Comparison of ENCODE assay signal across 21 cellular contexts in the genomic region with DNA sequence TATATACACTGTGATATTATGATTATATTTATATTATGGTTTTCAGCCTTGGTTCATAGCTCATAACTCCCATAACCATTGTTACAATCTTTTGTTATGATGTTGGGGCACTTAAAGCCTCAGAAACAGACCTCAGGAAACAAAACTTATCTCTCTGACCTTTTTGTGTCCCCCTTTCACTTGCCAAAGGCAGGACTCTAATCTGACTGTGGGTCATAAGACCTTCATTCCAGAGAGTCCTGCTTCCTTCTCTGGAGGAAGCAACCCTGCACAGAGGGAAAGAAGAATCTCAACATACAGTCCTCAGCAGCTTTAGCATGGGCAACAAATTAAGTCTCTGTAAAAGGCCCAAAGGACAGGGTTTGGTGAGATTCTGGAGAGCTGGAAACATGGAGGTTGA.
DNase-seq lines count a peak whose midpoint lies in the region; ATAC-seq, FAIRE-seq and TF ChIP-seq lines count a peak whose summit lies in the region.
"Had no signal": no experiment of that assay in that cellular context is flagged by ENCODE, and none has a peak within 500 bp of the region (broad histone marks: within the 10 kb centered on the region; RNA-seq: fewer than 3 reads in every experiment).

No MANE protein-coding gene starts in this region.

- TF ChIP-seq CTCF in liver (IDR thresholded peaks at IDR 0.05; ENCODE audit: low read depth, low read length, missing input control) (no peak), HepG2 (CRISPR knock-in tag; IDR thresholded peaks at IDR 0.05) (no peak), cardiac muscle cell (IDR thresholded peaks at IDR 0.05; ENCODE audit: low read depth, low read length) (no peak), retinal pigment epithelial cell (conservative IDR thresholded peaks at IDR 0.05; ENCODE audit: low read depth, low read length) (no peak)

- H3K79me2 ChIP-seq in HepG2 (ENCODE audit: insufficient read depth, low read length) = no peaks in the 10 kb centered on the region

- H3K4me1 Mint-ChIP-seq in CD8-positive, alpha-beta memory T cell = no peaks in the 10 kb centered on the region

- DNase-seq in HepG2 (ENCODE audit: low spot score) = no peak
- DNase-seq in cardiac muscle cell (ENCODE audit: low read depth in 1 of 2, low spot score in 1 of 2) = peak in 1 of 2 donors; percentile 36
- no peak for DNase-seq in right cardiac atrium
- DNase-seq in retinal pigment epithelial cell (ENCODE audit: low read depth) = peak; percentile 74
- no peak for DNase-seq in CD8-positive, alpha-beta memory T cell
- DNase-seq in COR-L47 (lab: John Stamatoyannopoulos, UW) = no peak
- DNase-seq: DMS79, KBM-7, MM.1S, NCI-H1048, NCI-H146, NCI-H2029, NCI-H345, NCI-H524 had no signal

- POLR2A ChIA-PET in HepG2 (lab: Yijun Ruan, JAX) = no interaction called here
- POLR2A ChIA-PET in CD8-positive, alpha-beta memory T cell (lab: Charles Lee) = no interaction called here

- no peak overlapping the region for H3K4me3 Mint-ChIP-seq in CD8-positive, alpha-beta memory T cell

- no peaks in the 10 kb centered on the region for H3K27me3 Mint-ChIP-seq in CD8-positive, alpha-beta memory T cell

- intact Hi-C loops in HepG2 (cut with micrococcal nuclease; ENCODE audit: unreplicated experiment) (no loop called here), right cardiac atrium (cut with DNase I) (no loop called here)

- H3K9me3 ChIP-seq in liver (ENCODE audit: control insufficient read depth in 4 of 4, low read length in 3 of 4) = peaks cover 0 to 2% (median under 1%) of the 10 kb centered on the region in 4 donors
- H3K9me3 ChIP-seq in HepG2 (ENCODE audit: low read length) = no peaks in the 10 kb centered on the region; the same call in 1 of the 2 replicates
- H3K9me3 ChIP-seq in cardiac muscle cell (ENCODE audit: low read depth) = no peaks in the 10 kb centered on the region
- H3K9me3 ChIP-seq in right cardiac atrium (ENCODE audit: control insufficient read depth, low read length) = no peaks in the 10 kb centered on the region
- H3K9me3 ChIP-seq in CD8-positive, alpha-beta memory T cell (ENCODE audit: low read length) = no peaks in the 10 kb centered on the region

- no peak for ATAC-seq in HepG2
- ATAC-seq in right cardiac atrium = peak; percentile 80 to 91
- no peak for ATAC-seq in HG03354 (IDR thresholded peaks at IDR 0.05; ENCODE audit: poor library complexity, severe bottlenecking, unreplicated experiment)

- no peak for FAIRE-seq in HepG2 (lab: Jason Lieb, UNC)
- FAIRE-seq: D721Med, H54, RCC 7860 had no signal

- no peaks in the 10 kb centered on the region for H3K4me1 ChIP-seq in liver (ENCODE audit: control insufficient read depth in 4 of 4, insufficient read depth in 4 of 4, low read length in 3 of 4)
- H3K4me1 ChIP-seq in HepG2 (ENCODE audit: insufficient read depth, low read length) = no peaks in the 10 kb centered on the region
- H3K4me1 ChIP-seq in cardiac muscle cell (ENCODE audit: low read depth) = peaks cover 10% of the 10 kb centered on the region
- no peaks in the 10 kb centered on the region for H3K4me1 ChIP-seq in right cardiac atrium (ENCODE audit: control insufficient read depth, insufficient read depth, low read length)
- H3K4me1 ChIP-seq in CD8-positive, alpha-beta memory T cell (ENCODE audit: insufficient read depth, low read length) = no peaks in the 10 kb centered on the region

- H3K27ac Mint-ChIP-seq in CD8-positive, alpha-beta memory T cell = no peak overlapping the region

- no TSS peak for BruUV-seq in HepG2 (replicated peaks; lab: Mats Ljungman, UMichigan)

- H3K36me3 ChIP-seq in liver (ENCODE audit: control insufficient read depth in 4 of 4, insufficient read depth in 3 of 4, low read depth in 1 of 4, low read length in 3 of 4) = no peaks in the 10 kb centered on the region
- H3K36me3 ChIP-seq in HepG2 (replicated peaks in 1 of 2; ENCODE audit: control insufficient read depth in 1 of 2, insufficient read depth in 2 of 2, low read length in 2 of 2) = no peaks in the 10 kb centered on the region
- H3K36me3 ChIP-seq in cardiac muscle cell = no peaks in the 10 kb centered on the region
- H3K36me3 ChIP-seq in CD8-positive, alpha-beta memory T cell (ENCODE audit: insufficient read depth, low read length) = no peaks in the 10 kb centered on the region

- no peaks in the 10 kb centered on the region for H3K36me3 Mint-ChIP-seq in CD8-positive, alpha-beta memory T cell

- no peak overlapping the region for H3K4me2 ChIP-seq in HepG2 (ENCODE audit: low read depth, low read length)

- H3K27me3 ChIP-seq in liver (ENCODE audit: control insufficient read depth in 4 of 4, insufficient read depth in 4 of 4, low read length in 3 of 4) (no peaks in the 10 kb centered on the region), HepG2 (ENCODE audit: control insufficient read depth in 1 of 2, insufficient read depth in 2 of 2, low read length in 2 of 2) (no peaks in the 10 kb centered on the region), cardiac muscle cell (no peaks in the 10 kb centered on the region), right cardiac atrium (ENCODE audit: control insufficient read depth, insufficient read depth) (no peaks in the 10 kb centered on the region)
- no peaks in the 10 kb centered on the region for H3K27me3 ChIP-seq in CD8-positive, alpha-beta memory T cell (ENCODE audit: insufficient read depth, low read length, poor library complexity, severe bottlenecking)

- no peak overlapping the region for H3K4me3 ChIP-seq in liver (ENCODE audit: low read depth in 1 of 3, low read length in 3 of 3)
- no peak overlapping the region for H3K4me3 ChIP-seq in HepG2 (replicated peaks in 1 of 3; ENCODE audit: insufficient read depth in 1 of 3, low read depth in 2 of 3, low read length in 3 of 3)
- H3K4me3 ChIP-seq in cardiac muscle cell = no peak overlapping the region
- peak overlapping the region; percentile 50 for H3K4me3 ChIP-seq in right cardiac atrium (ENCODE audit: low read length)
- H3K4me3 ChIP-seq in retinal pigment epithelial cell (ENCODE audit: low read length) = no peak overlapping the region
- no peak overlapping the region for H3K4me3 ChIP-seq in CD8-positive, alpha-beta memory T cell (ENCODE audit: low read length)

- CTCF ChIA-PET in HepG2 (lab: Yijun Ruan, JAX; ENCODE audit: low intra/inter-chr PET ratio, low total read pairs) = no interaction called here
- CTCF ChIA-PET in CD8-positive, alpha-beta memory T cell (lab: Charles Lee) = no interaction called here

- no peak for TF ChIP-seq POLR2A in HepG2 (IDR thresholded peaks at IDR 0.05; ENCODE audit: insufficient read depth in 1 of 2, low read depth in 2 of 2, low read length in 2 of 2)

- H2AFZ ChIP-seq in HepG2 (ENCODE audit: low read length) = no peak overlapping the region

- H3K9me3 Mint-ChIP-seq in CD8-positive, alpha-beta memory T cell = peaks cover 8 to 29% (median 23%) of the 10 kb centered on the region in 5 donors

- H3K9ac ChIP-seq in liver (ENCODE audit: low read depth in 1 of 2, low read length in 2 of 2) = no peak overlapping the region
- H3K9ac ChIP-seq in HepG2 (ENCODE audit: insufficient read depth, low read depth, low read length) = no peak overlapping the region

- no peak for TF ChIP-seq EP300 in HepG2 (IDR thresholded peaks at IDR 0.05; ENCODE audit: low read depth in 2 of 2, low read length in 2 of 2)
- TF ChIP-seq EP300 in HepG2 (CRISPR knock-in tag; IDR thresholded peaks at IDR 0.05; ENCODE audit: borderline replicate concordance) = no peak

- TF ChIP-seq RAD21 in liver (IDR thresholded peaks at IDR 0.05) (no peak), HepG2 (CRISPR knock-in tag; IDR thresholded peaks at IDR 0.05) (no peak)

- no peaks in the 10 kb centered on the region for H4K20me1 ChIP-seq in HepG2 (ENCODE audit: insufficient read depth, low read length)

- in situ Hi-C loops in HepG2 (cut with HindIII; ENCODE audit: extremely low pct_ligation_motif_present, low pct_unique_long_range_greater_than_20kb) = no loop called here

- H3K27ac ChIP-seq in liver (ENCODE audit: low read depth in 1 of 2, low read length in 2 of 2) (no peak overlapping the region), HepG2 (ENCODE audit: extremely low read length, insufficient read depth, low read length) (no peak overlapping the region), cardiac muscle cell (peak overlapping the region; percentile 85), right cardiac atrium (ENCODE audit: low read length) (peak overlapping the region; percentile 95)
- no peak overlapping the region for H3K27ac ChIP-seq in CD8-positive, alpha-beta memory T cell (ENCODE audit: low read depth, low read length)
- H3K27ac ChIP-seq: C4-2B, HL-60 had no signal

TF ChIP-seq in liver, 16 proteins besides CTCF, POLR2A, EP300 and RAD21 (continues in another document):
- TF ChIP-seq NR2F2 (IDR thresholded peaks at IDR 0.05) (peak; percentile 65), FOXA1 (IDR thresholded peaks at IDR 0.05) (no peak)
- TF ChIP-seq, protein P1, sequence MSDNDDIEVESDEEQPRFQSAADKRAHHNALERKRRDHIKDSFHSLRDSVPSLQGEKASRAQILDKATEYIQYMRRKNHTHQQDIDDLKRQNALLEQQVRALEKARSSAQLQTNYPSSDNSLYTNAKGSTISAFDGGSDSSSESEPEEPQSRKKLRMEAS (IDR thresholded peaks at IDR 0.05) = no peak

TF ChIP-seq in HepG2, 621 proteins besides CTCF, POLR2A, EP300 and RAD21:
- TF ChIP-seq ZNF143 (CRISPR knock-in tag; IDR thresholded peaks at IDR 0.05) = no peak
- TF ChIP-seq, protein P2, sequence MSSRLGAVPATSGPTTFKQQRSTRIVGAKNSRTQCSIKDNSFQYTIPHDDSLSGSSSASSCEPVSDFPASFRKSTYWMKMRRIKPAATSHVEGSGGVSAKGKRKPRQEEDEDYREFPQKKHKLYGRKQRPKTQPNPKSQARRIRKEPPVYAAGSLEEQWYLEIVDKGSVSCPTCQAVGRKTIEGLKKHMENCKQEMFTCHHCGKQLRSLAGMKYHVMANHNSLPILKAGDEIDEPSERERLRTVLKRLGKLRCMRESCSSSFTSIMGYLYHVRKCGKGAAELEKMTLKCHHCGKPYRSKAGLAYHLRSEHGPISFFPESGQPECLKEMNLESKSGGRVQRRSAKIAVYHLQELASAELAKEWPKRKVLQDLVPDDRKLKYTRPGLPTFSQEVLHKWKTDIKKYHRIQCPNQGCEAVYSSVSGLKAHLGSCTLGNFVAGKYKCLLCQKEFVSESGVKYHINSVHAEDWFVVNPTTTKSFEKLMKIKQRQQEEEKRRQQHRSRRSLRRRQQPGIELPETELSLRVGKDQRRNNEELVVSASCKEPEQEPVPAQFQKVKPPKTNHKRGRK (CRISPR knock-in tag; IDR thresholded peaks at IDR 0.05) = no peak

Comparison
In these comparisons a context has a peak if more than half of its experiments do, and no peak if none do; other contexts are left out.
1. H3K27ac ChIP-seq: peak in cardiac muscle cell (single experiment) and right cardiac atrium (single experiment); none in liver (0 of 2), HepG2 (single experiment) and CD8-positive, alpha-beta memory T cell (single experiment).
2. ATAC-seq: peak in right cardiac atrium (2 of 2); none in HepG2 (single experiment) and HG03354 (single experiment).